20 cellular contexts compared by ENCODE assay signal in genomic region chr6:111572216-111572706, GRCh38. TPM values are rescaled to one million over a fixed set of nuclear protein-coding genes. Genes with fewer than 3 reads are reported as not detected.
DNase-seq lines count a peak whose midpoint lies in the region; ATAC-seq and TF ChIP-seq lines count a peak whose summit lies in the region.
"Had no signal": no experiment of that assay in that cellular context is flagged by ENCODE, and none has a peak within 500 bp of the region (broad histone marks: within the 10 kb centered on the region; RNA-seq: fewer than 3 reads in every experiment).

No MANE protein-coding gene starts in this region.

- TF ChIP-seq POLR2A in sigmoid colon (IDR thresholded peaks at IDR 0.05) (no peak), GM18505 (IDR thresholded peaks at IDR 0.05; ENCODE audit: borderline replicate concordance, extremely low read depth, insufficient read depth, insufficient read length) (no peak)

- intact Hi-C loops in sigmoid colon (cut with DNase I), result no loop called here

- H4K20me1 ChIP-seq in DND-41 (ENCODE audit: insufficient read depth, low read length), result no peaks in the 10 kb centered on the region

- H3K9me3 ChIP-seq in DND-41 (ENCODE audit: insufficient read depth, low read length, severe bottlenecking) (no peaks in the 10 kb centered on the region), sigmoid colon (no peaks in the 10 kb centered on the region)

- H3K79me2 ChIP-seq in DND-41 (ENCODE audit: insufficient read depth, low read length), result peaks cover 81% of the 10 kb centered on the region

- no peaks in the 10 kb centered on the region for H3K9me3 Mint-ChIP-seq in chondrocyte (ENCODE audit: low read depth)
- H3K9me3 Mint-ChIP-seq: activated B cell treated with CpG ODN at 0.5 μM for 24 hours; activated CD4-positive, alpha-beta memory T cell treated with anti-CD3 and anti-CD28 coated beads, Interleukin-2, amount 10 ng/mL, durations not matched to agents 7 days and 5 days; activated naive CD4-positive, alpha-beta T cell treated with anti-CD3 and anti-CD28 coated beads, Interleukin-2, amount 50 U/mL, for 72 hours; nephron progenitor cell; T-helper 2 cell treated with Interferon-gamma antibody and Interleukin-4, amounts not matched to agents 5 μg/mL and 100 μg/mL, for 36 hours had no signal

- peaks cover 52% of the 10 kb centered on the region for H3K36me3 ChIP-seq in DND-41 (ENCODE audit: insufficient read depth, low read length)
- peaks cover 0 to 25% (median under 1%) of the 10 kb centered on the region in 4 donors for H3K36me3 ChIP-seq in sigmoid colon

- peaks cover 97% of the 10 kb centered on the region for H3K4me1 ChIP-seq in DND-41 (ENCODE audit: insufficient read depth, low read length)
- peaks cover 0 to 37% (median 27%) of the 10 kb centered on the region in 4 donors for H3K4me1 ChIP-seq in sigmoid colon

- no peak for DNase-seq in DND-41
- DNase-seq in NCI-H526 treated with DMSO at 0.1 percent for 48 hours (lab: John Stamatoyannopoulos, UW), result peak; percentile 11
- DNase-seq in chondrocyte (ENCODE audit: low spot score), result no peak
- no peak for DNase-seq in sigmoid colon
- DNase-seq in occipital lobe (lab: John Stamatoyannopoulos, UW), result no peak
- DNase-seq in omental fat pad (ENCODE audit: low spot score), result no peak
- DNase-seq: activated B cell treated with CpG ODN at 0.5 μM for 24 hours; activated CD4-positive, alpha-beta memory T cell treated with anti-CD3 and anti-CD28 coated beads, Interleukin-2, amount 10 ng/mL, durations not matched to agents 7 days and 5 days; activated T-cell treated with anti-CD3 and anti-CD28 coated beads, Interleukin-2, amount 50 U/mL, for 1 hour; foreskin melanocyte; kidney; MV-4-11; NCI-H2029; NCI-H510A treated with DMSO at 0.1 percent for 48 hours; nephron progenitor cell; SIG-M5 had no signal

- H3K27me3 ChIP-seq in DND-41 (ENCODE audit: insufficient read depth, low read length, poor library complexity), result no peaks in the 10 kb centered on the region
- no peaks in the 10 kb centered on the region for H3K27me3 ChIP-seq in sigmoid colon

- no peak overlapping the region for H3K4me3 Mint-ChIP-seq in chondrocyte (ENCODE audit: unreplicated experiment)
- H3K4me3 Mint-ChIP-seq: activated B cell treated with CpG ODN at 0.5 μM for 24 hours; activated CD4-positive, alpha-beta memory T cell treated with anti-CD3 and anti-CD28 coated beads, Interleukin-2, amount 10 ng/mL, durations not matched to agents 7 days and 5 days; nephron progenitor cell; T-helper 2 cell treated with Interferon-gamma antibody and Interleukin-4, amounts not matched to agents 5 μg/mL and 100 μg/mL, for 36 hours had no signal

- no peak overlapping the region for H2AFZ ChIP-seq in DND-41 (ENCODE audit: low read depth, low read length)

- peaks cover 71% of the 10 kb centered on the region for H3K4me1 Mint-ChIP-seq in chondrocyte (ENCODE audit: low read depth)

- H3K4me2 ChIP-seq in DND-41 (ENCODE audit: insufficient read depth, low read length), result peak overlapping the region; percentile 59

- TF ChIP-seq EP300 in sigmoid colon (IDR thresholded peaks at IDR 0.05), result no peak

- ATAC-seq in DND-41 (ENCODE audit: insufficient read depth, low read depth), result no peak
- no peak for ATAC-seq in GM18505 (IDR thresholded peaks at IDR 0.05; ENCODE audit: unreplicated experiment)
- ATAC-seq in omental fat pad (ENCODE audit: low FRiP score), result no peak
- ATAC-seq: activated naive CD4-positive, alpha-beta T cell treated with anti-CD3 and anti-CD28 coated beads, Interleukin-2, amount 50 U/mL, for 72 hours had no signal

- peak overlapping the region; percentile 28 for H3K9ac ChIP-seq in DND-41 (ENCODE audit: low read depth, low read length)

- peak overlapping the region; percentile 94 for H3K27ac Mint-ChIP-seq in chondrocyte (ENCODE audit: unreplicated experiment)
- H3K27ac Mint-ChIP-seq: activated B cell treated with CpG ODN at 0.5 μM for 24 hours; activated CD4-positive, alpha-beta memory T cell treated with anti-CD3 and anti-CD28 coated beads, Interleukin-2, amount 10 ng/mL, durations not matched to agents 7 days and 5 days; T-helper 2 cell treated with Interferon-gamma antibody and Interleukin-4, amounts not matched to agents 5 μg/mL and 100 μg/mL, for 36 hours had no signal

- H3K27me3 Mint-ChIP-seq in chondrocyte (ENCODE audit: low read depth), result no peaks in the 10 kb centered on the region
- H3K27me3 Mint-ChIP-seq: activated B cell treated with CpG ODN at 0.5 μM for 24 hours; activated CD4-positive, alpha-beta memory T cell treated with anti-CD3 and anti-CD28 coated beads, Interleukin-2, amount 10 ng/mL, durations not matched to agents 7 days and 5 days had no signal

- WGBS in sigmoid colon, 2 donors, result 68 to 86% methylated on average over 5 of the region's 5 CpGs

- TF ChIP-seq CTCF in DND-41 (IDR thresholded peaks at IDR 0.05; ENCODE audit: borderline replicate concordance, extremely low read depth, low read length, poor library complexity, severe bottlenecking), result no peak
- no peak for TF ChIP-seq CTCF in chondrocyte (IDR thresholded peaks at IDR 0.05)
- no peak for TF ChIP-seq CTCF in sigmoid colon (IDR thresholded peaks at IDR 0.05)
- no peak for TF ChIP-seq CTCF in omental fat pad (IDR thresholded peaks at IDR 0.05)

- H3K27ac ChIP-seq in DND-41 (ENCODE audit: low read length) (peak overlapping the region; percentile 63), sigmoid colon (peak overlapping the region in 3 of 4 donors; percentile 59 to 74 (median 71))
- H3K27ac ChIP-seq: HL-60 had no signal

- H3K4me3 ChIP-seq in DND-41 (ENCODE audit: low read depth in 1 of 2, low read length in 2 of 2) (peak overlapping the region in 1 of 2 experiments; percentile 25; a peak in 1 of 4 replicates), sigmoid colon (no peak overlapping the region)

- peaks cover 33% of the 10 kb centered on the region for H3K36me3 Mint-ChIP-seq in chondrocyte (ENCODE audit: low read depth)

RNA-seq across cellular contexts. Expression of gene TRAF3IP2, which starts 33.4 kb away (rescaled TPM):
- total RNA-seq in chondrocyte, result 29.3 to 51.5 TPM (median 29.9 TPM) in 3 replicates
- total RNA-seq in sigmoid colon, result 10 to 100 TPM; 15.8 to 21.4 (median 17.3) TPM
- polyA plus RNA-seq in sigmoid colon, result 10 to 100 TPM; 39.2 to 58.5 (median 48.0) TPM
- total RNA-seq in occipital lobe, result 3.4 TPM
- 10 to 100 TPM; 29.3 to 52.2 (median 42.2) TPM for total RNA-seq in omental fat pad
